8 cellular contexts compared by ENCODE assay signal in the genomic region with DNA sequence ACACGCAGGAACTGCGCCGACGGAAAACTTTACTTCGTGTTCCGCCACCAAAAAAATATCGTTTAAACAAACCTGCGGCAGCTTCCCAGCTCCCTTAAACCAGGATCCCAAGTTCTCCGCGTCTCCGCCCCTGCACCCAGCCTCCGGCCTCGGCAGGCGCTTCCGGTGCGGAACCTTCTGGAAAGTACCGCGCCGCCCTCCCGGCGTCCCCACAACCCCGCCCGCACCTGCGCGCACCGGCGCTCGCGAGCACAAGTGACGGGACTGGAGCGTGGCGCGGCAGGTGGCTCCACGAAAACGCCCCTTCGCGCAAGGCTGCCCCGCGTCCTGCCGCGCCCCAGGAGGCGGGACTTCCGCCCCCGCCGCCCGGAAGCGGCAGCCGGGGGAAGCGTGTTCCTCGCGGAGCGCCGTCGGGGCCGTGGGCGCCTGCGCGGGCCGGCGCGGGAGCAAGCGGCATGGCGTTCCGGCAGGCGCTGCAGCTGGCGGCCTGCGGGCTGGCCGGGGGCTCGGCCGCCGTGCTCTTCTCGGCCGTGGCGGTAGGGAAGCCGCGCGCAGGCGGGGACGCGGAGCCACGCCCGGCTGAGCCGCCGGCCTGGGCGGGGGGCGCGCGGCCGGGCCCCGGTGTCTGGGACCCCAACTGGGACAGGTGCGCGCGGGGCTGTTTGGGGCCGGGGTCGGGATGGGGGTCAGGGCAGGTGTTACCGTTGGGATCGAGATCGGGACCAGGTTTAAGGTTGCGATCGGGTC. TPM values are rescaled to one million over a fixed set of nuclear protein-coding genes. Genes with fewer than 3 reads are reported as not detected.
DNase-seq lines count a peak whose midpoint lies in the region; ATAC-seq and TF ChIP-seq lines count a peak whose summit lies in the region.

A gene (plus strand): TSS at position 421 of the 747 bp plus-strand sequence. CDS start 35 bp downstream, at position 456.

- TF ChIP-seq EP300 in SK-N-SH (IDR thresholded peaks at IDR 0.05; ENCODE audit: borderline replicate concordance in 1 of 2, low read depth in 1 of 2, low read length in 1 of 2), result peak in 1 of 2 experiments; percentile 34; a peak in 1 of 4 replicates

- H3K4me3 ChIP-seq in SK-N-SH (ENCODE audit: low read depth in 2 of 2, low read length in 1 of 2) (peak within 1 kb of the TSS; percentile 71 to 98), osteoblast (ENCODE audit: insufficient read depth, low read length) (peak within 1 kb of the TSS; percentile 96), testis (peak within 1 kb of the TSS; percentile 81 to 88)

- peaks cover 24% of the 10 kb centered on the region for H4K20me1 ChIP-seq in SK-N-SH (ENCODE audit: insufficient read depth)
- H4K20me1 ChIP-seq in osteoblast (ENCODE audit: insufficient read depth, low read length), result peaks cover 6% of the 10 kb centered on the region

- H3F3A ChIP-seq in SK-N-SH (replicated peaks; ENCODE audit: insufficient read depth), result peaks cover 16% of the 10 kb centered on the region

- H3K4me3 Mint-ChIP-seq in activated naive CD4-positive, alpha-beta T cell treated with anti-CD3 and anti-CD28 coated beads, Interleukin-2, amount 10 ng/mL, durations not matched to agents 7 days and 5 days, result peak within 1 kb of the TSS; percentile 90

- H3K36me3 ChIP-seq in SK-N-SH (replicated peaks in 1 of 2; ENCODE audit: control insufficient read depth in 1 of 2, insufficient read depth in 2 of 2, low read length in 1 of 2) (peaks cover 0 to 7% of the 10 kb centered on the region in 2 experiments), osteoblast (ENCODE audit: insufficient read depth, low read length) (no peaks in the 10 kb centered on the region), testis (ENCODE audit: low read depth, missing control alignments) (no peaks in the 10 kb centered on the region)

- H3K4me1 Mint-ChIP-seq in activated naive CD4-positive, alpha-beta T cell treated with anti-CD3 and anti-CD28 coated beads, Interleukin-2, amount 10 ng/mL, durations not matched to agents 7 days and 5 days, result peaks cover 28% of the 10 kb centered on the region

- intact Hi-C loops in testis (cut with DNase I; ENCODE audit: low total_unique reads), result no loop called here

- WGBS in SK-N-SH (ENCODE audit: low lambda C conversion rate), result 2% methylated on average over 25 of the region's 100 CpGs
- WGBS in testis, 2 donors, result 0% methylated on average over 82 of the region's 100 CpGs; no CpG with 5 or more reads in 1 of the 2 donors

- no peaks in the 10 kb centered on the region for H3K9me2 ChIP-seq in SK-N-SH

- TF ChIP-seq POLR2A in testis (IDR thresholded peaks at IDR 0.05), result no peak

- TF ChIP-seq CTCF in GM10248 (IDR thresholded peaks at IDR 0.05; ENCODE audit: control extremely low read depth, extremely low read depth, low read depth, missing control alignments) (no peak), SK-N-SH (IDR thresholded peaks at IDR 0.05) (no peak), osteoblast (IDR thresholded peaks at IDR 0.05; ENCODE audit: extremely low read depth, low read depth, low read length) (no peak), testis (IDR thresholded peaks at IDR 0.05) (no peak)

- H3K9me3 Mint-ChIP-seq in activated naive CD4-positive, alpha-beta T cell treated with anti-CD3 and anti-CD28 coated beads, Interleukin-2, amount 10 ng/mL, durations not matched to agents 7 days and 5 days, result no peaks in the 10 kb centered on the region

- H3K79me2 ChIP-seq in SK-N-SH (ENCODE audit: insufficient read depth) (peaks cover 63% of the 10 kb centered on the region), osteoblast (ENCODE audit: insufficient read depth, low read length) (peaks cover 50% of the 10 kb centered on the region)

- TF ChIP-seq RAD21 in SK-N-SH (IDR thresholded peaks at IDR 0.05; ENCODE audit: low read length), result no peak

- CTCF ChIA-PET in GM10248 (lab: Yijun Ruan, JAX) (interaction anchor here (0.6 to 1.2 kb wide), 3 partner anchors 19 to 32 kb away, joined by 3 to 4 read pairs (median 3); no protein-coding TSS in a partner anchor), SK-N-SH (lab: Yijun Ruan, JAX) (interaction anchor here (0.9 to 1.1 kb wide), 2 partner anchors 21 to 57 kb away, joined by 4 read pairs; no protein-coding TSS in a partner anchor)
- CTCF ChIA-PET in activated naive CD4-positive, alpha-beta T cell treated with anti-CD3 and anti-CD28 coated beads, Interleukin-2, amount 10 ng/mL, durations not matched to agents 7 days and 5 days (lab: Charles Lee), result no interaction called here

- peak within 1 kb of the TSS; percentile 89 for H3K27ac Mint-ChIP-seq in activated naive CD4-positive, alpha-beta T cell treated with anti-CD3 and anti-CD28 coated beads, Interleukin-2, amount 10 ng/mL, durations not matched to agents 7 days and 5 days

- POLR2A ChIA-PET in GM10248 (lab: Yijun Ruan, JAX), result interaction anchor here (0.6 kb wide), 1 partner anchor 15 kb away, joined by 4 read pairs; no protein-coding TSS in a partner anchor
- POLR2A ChIA-PET in SK-N-SH (lab: Yijun Ruan, JAX), result interaction anchor here (1.4 to 1.8 kb wide), 2 partner anchors 11 to 20 kb away, joined by 3 to 5 read pairs; no protein-coding TSS in a partner anchor

- H3K27ac ChIP-seq in SK-N-SH (ENCODE audit: low read depth in 2 of 2, low read length in 1 of 2), result peak within 1 kb of the TSS; percentile 62 to 84; a peak in 3 of 4 replicates
- peak within 1 kb of the TSS; percentile 45 for H3K27ac ChIP-seq in osteoblast (ENCODE audit: low read depth, low read length)
- peak within 1 kb of the TSS; percentile 86 to 88 for H3K27ac ChIP-seq in testis

- DNase-seq in GM10248 (ENCODE audit: extremely low spot score) (peak; percentile 97), NAMALWA (ENCODE audit: low spot score) (peak; percentile 95), SK-N-SH (peak; percentile 98), glomerular endothelial cell (ENCODE audit: extremely low read depth, low read depth, low spot score) (no peak), osteoblast (ENCODE audit: insufficient read length, low spot score, missing footprints) (peak; percentile 100), testis (peak; percentile 84)
- peak; percentile 94 for DNase-seq in activated naive CD4-positive, alpha-beta T cell treated with anti-CD3 and anti-CD28 coated beads, Interleukin-2, amount 10 ng/mL, durations not matched to agents 7 days and 5 days

- H3K4me2 ChIP-seq in SK-N-SH (peak within 1 kb of the TSS; percentile 96), osteoblast (ENCODE audit: insufficient read depth, low read length) (peak within 1 kb of the TSS; percentile 91)

- H3K27me3 Mint-ChIP-seq in activated naive CD4-positive, alpha-beta T cell treated with anti-CD3 and anti-CD28 coated beads, Interleukin-2, amount 10 ng/mL, durations not matched to agents 7 days and 5 days, result no peaks in the 10 kb centered on the region

- H2AFZ ChIP-seq in SK-N-SH (ENCODE audit: low read depth) (peak within 1 kb of the TSS; percentile 90), osteoblast (ENCODE audit: low read length) (peak within 1 kb of the TSS; percentile 96)

- H3K4me1 ChIP-seq in SK-N-SH (ENCODE audit: control insufficient read depth in 1 of 2, insufficient read depth in 2 of 2, low read depth in 1 of 2, low read length in 1 of 2), result no peaks in the 10 kb centered on the region; a peak in 1 of 4 replicates
- peaks cover 11% of the 10 kb centered on the region for H3K4me1 ChIP-seq in osteoblast (ENCODE audit: insufficient read depth, low read length)
- H3K4me1 ChIP-seq in testis, result peaks cover 13% of the 10 kb centered on the region

- peaks cover 24% of the 10 kb centered on the region for H3K36me3 Mint-ChIP-seq in activated naive CD4-positive, alpha-beta T cell treated with anti-CD3 and anti-CD28 coated beads, Interleukin-2, amount 10 ng/mL, durations not matched to agents 7 days and 5 days

- H3K9me3 ChIP-seq in SK-N-SH, result no peaks in the 10 kb centered on the region
- no peaks in the 10 kb centered on the region for H3K9me3 ChIP-seq in osteoblast (ENCODE audit: low read depth, low read length)
- no peaks in the 10 kb centered on the region for H3K9me3 ChIP-seq in testis

- H3K9ac ChIP-seq in SK-N-SH, result peak within 1 kb of the TSS; percentile 81

- H3K27me3 ChIP-seq in SK-N-SH (ENCODE audit: insufficient read depth) (no peaks in the 10 kb centered on the region), osteoblast (ENCODE audit: insufficient read depth, low read length) (no peaks in the 10 kb centered on the region), testis (no peaks in the 10 kb centered on the region)

- peak; percentile 81 for ATAC-seq in HG02571 (IDR thresholded peaks at IDR 0.05; ENCODE audit: unreplicated experiment)

TF ChIP-seq in SK-N-SH, 30 proteins besides CTCF, POLR2A, EP300 and RAD21 (continues in another document):
- TF ChIP-seq POLR2AphosphoS5 (IDR thresholded peaks at IDR 0.05; ENCODE audit: low read depth, low read length) (peak; percentile 63), FOXJ3 (CRISPR knock-in tag; IDR thresholded peaks at IDR 0.05) (no peak), NFIC (IDR thresholded peaks at IDR 0.05; ENCODE audit: borderline replicate concordance) (no peak), SIN3A (IDR thresholded peaks at IDR 0.05; ENCODE audit: borderline replicate concordance, low read depth, low read length) (peak; percentile 57; the same call in 1 of the 2 replicates), YY1 (IDR thresholded peaks at IDR 0.05; ENCODE audit: low read depth) (no peak; the same call in 1 of the 2 replicates), EZH2phosphoT487 (IDR thresholded peaks at IDR 0.05; ENCODE audit: borderline replicate concordance, low read depth) (no peak)
- TF ChIP-seq, protein P1, sequence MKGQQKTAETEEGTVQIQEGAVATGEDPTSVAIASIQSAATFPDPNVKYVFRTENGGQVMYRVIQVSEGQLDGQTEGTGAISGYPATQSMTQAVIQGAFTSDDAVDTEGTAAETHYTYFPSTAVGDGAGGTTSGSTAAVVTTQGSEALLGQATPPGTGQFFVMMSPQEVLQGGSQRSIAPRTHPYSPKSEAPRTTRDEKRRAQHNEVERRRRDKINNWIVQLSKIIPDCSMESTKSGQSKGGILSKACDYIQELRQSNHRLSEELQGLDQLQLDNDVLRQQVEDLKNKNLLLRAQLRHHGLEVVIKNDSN (IDR thresholded peaks at IDR 0.05; ENCODE audit: borderline replicate concordance, low read depth), result no peak
- TF ChIP-seq, protein P2, sequence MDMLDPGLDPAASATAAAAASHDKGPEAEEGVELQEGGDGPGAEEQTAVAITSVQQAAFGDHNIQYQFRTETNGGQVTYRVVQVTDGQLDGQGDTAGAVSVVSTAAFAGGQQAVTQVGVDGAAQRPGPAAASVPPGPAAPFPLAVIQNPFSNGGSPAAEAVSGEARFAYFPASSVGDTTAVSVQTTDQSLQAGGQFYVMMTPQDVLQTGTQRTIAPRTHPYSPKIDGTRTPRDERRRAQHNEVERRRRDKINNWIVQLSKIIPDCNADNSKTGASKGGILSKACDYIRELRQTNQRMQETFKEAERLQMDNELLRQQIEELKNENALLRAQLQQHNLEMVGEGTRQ (IDR thresholded peaks at IDR 0.05; ENCODE audit: borderline replicate concordance, low read depth, low read length), result no peak

RNA-seq across cellular contexts. Expression of the gene that starts here (rescaled TPM):
- polyA plus RNA-seq in SK-N-SH (2012; rRNA removed) (19.9 and 22.5 TPM in 2 replicates), testis (ENCODE audit: insufficient read depth, low read depth, low replicate concordance) (37.2 TPM)
- 11.6 and 15.3 TPM in 2 replicates for polyA plus RNA-seq in SK-N-SH (2012; cell fraction: cytosol; rRNA removed)
- polyA plus RNA-seq in SK-N-SH (2012; cell fraction: nucleus; rRNA removed), result 14.8 and 16.5 TPM in 2 replicates
- total RNA-seq in glomerular endothelial cell (42.4 and 45.0 TPM in 2 replicates), osteoblast (20.9 and 24.6 TPM in 2 replicates), testis (10 to 100 TPM; 40.9 to 48.0 TPM)
